Comparison of ENCODE assay signal across 20 cellular contexts in the genomic region with DNA sequence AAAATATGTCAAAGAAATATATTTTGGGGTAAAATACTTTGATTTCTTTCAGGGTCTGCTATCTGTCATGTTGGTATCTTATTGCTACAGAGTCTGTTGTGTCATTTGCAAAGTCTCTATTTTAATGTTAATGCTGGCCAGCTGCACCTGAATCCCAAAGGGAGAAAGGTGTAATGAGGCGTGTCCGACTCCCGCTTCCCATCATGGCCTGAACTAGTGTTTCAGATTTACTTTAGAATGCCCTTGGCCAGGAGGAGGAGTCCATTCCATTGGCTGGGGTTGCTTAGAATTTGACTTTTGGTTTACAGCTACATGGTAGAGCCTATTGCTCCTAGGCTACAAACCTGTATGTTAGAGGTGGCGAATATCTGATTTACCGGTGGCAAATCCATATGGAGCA.
A peak's percentile ranks its signal among the peaks of the same experiment; 100 is the strongest.
DNase-seq lines count a peak whose midpoint lies in the region; ATAC-seq lines count a peak whose summit lies in the region.
"Had no signal": no experiment of that assay in that cellular context is flagged by ENCODE, and none has a peak within 500 bp of the region (broad histone marks: within the 10 kb centered on the region; RNA-seq: fewer than 3 reads in every experiment).

No MANE protein-coding gene starts in this region.

- peaks cover 3% of the 10 kb centered on the region for H3K9me3 ChIP-seq in adipocyte (ENCODE audit: control insufficient read depth, low read length)
- H3K9me3 ChIP-seq: adrenal gland, suprapubic skin had no signal

- H3K9ac ChIP-seq in adipocyte (ENCODE audit: low read length), result peak overlapping the region; percentile 39

- peaks cover 26% of the 10 kb centered on the region for H3K4me1 ChIP-seq in adipocyte (ENCODE audit: control insufficient read depth, insufficient read depth, low read length)

- ATAC-seq in GM18511 (IDR thresholded peaks at IDR 0.05; ENCODE audit: unreplicated experiment), result no peak
- ATAC-seq: activated CD4-positive, CD25-positive, alpha-beta regulatory T cell treated with anti-CD3 and anti-CD28 coated beads, Interleukin-2, amount 50 U/mL, for 24 hours; natural killer cell had no signal

- no peak overlapping the region for H3K4me3 ChIP-seq in adipocyte (ENCODE audit: low read length)
- H3K4me3 ChIP-seq: adrenal gland, dorsolateral prefrontal cortex, SJSA1, suprapubic skin had no signal

- H3K27me3 ChIP-seq in adipocyte (replicated peaks; ENCODE audit: control insufficient read depth, insufficient read depth, low read length), result no peaks in the 10 kb centered on the region
- H3K27me3 ChIP-seq: adrenal gland, dorsolateral prefrontal cortex, SJSA1, suprapubic skin had no signal

- DNase-seq in NCI-H2171 treated with DMSO at 0.1 percent for 48 hours (lab: John Stamatoyannopoulos, UW), result peak; percentile 74
- DNase-seq in NCI-H2171 (lab: John Stamatoyannopoulos, UW), result no peak
- DNase-seq in NCI-H2107 (lab: John Stamatoyannopoulos, UW), result peak; percentile 51
- no peak for DNase-seq in adipocyte (ENCODE audit: low read depth)
- peak; percentile 43 for DNase-seq in renal cortical epithelial cell (ENCODE audit: low read depth)
- no peak for DNase-seq in GM19240 (ENCODE audit: insufficient read length, low spot score)
- DNase-seq in NCI-H82 (lab: John Stamatoyannopoulos, UW), result no peak
- DNase-seq: adrenal gland; dorsolateral prefrontal cortex; erythroblast; KG1; natural killer cell; NCI-H446; OCI-M1; posterior cingulate gyrus; stimulated activated CD4-positive, alpha-beta T cell treated with anti-CD3 and anti-CD28 coated beads, Interleukin-12 subunit alpha, Interleukin-12 subunit beta, amount 100 ng/mL, for 4 hours had no signal

- H3K36me3 ChIP-seq in adipocyte (ENCODE audit: control insufficient read depth, insufficient read depth, low read length, severe bottlenecking), result no peaks in the 10 kb centered on the region
- H3K36me3 ChIP-seq: adrenal gland, SJSA1, suprapubic skin had no signal

Comparison
In these comparisons a context has a peak if more than half of its experiments do, and no peak if none do; other contexts are left out.
1. DNase-seq: peak in NCI-H2171 treated with DMSO at 0.1 percent for 48 hours (single experiment), NCI-H2107 (single experiment) and renal cortical epithelial cell (single experiment); none in NCI-H2171 (single experiment), adipocyte (single experiment), GM19240 (single experiment) and NCI-H82 (single experiment).